Comparison of ENCODE assay signal across 8 cellular contexts in the genomic region with DNA sequence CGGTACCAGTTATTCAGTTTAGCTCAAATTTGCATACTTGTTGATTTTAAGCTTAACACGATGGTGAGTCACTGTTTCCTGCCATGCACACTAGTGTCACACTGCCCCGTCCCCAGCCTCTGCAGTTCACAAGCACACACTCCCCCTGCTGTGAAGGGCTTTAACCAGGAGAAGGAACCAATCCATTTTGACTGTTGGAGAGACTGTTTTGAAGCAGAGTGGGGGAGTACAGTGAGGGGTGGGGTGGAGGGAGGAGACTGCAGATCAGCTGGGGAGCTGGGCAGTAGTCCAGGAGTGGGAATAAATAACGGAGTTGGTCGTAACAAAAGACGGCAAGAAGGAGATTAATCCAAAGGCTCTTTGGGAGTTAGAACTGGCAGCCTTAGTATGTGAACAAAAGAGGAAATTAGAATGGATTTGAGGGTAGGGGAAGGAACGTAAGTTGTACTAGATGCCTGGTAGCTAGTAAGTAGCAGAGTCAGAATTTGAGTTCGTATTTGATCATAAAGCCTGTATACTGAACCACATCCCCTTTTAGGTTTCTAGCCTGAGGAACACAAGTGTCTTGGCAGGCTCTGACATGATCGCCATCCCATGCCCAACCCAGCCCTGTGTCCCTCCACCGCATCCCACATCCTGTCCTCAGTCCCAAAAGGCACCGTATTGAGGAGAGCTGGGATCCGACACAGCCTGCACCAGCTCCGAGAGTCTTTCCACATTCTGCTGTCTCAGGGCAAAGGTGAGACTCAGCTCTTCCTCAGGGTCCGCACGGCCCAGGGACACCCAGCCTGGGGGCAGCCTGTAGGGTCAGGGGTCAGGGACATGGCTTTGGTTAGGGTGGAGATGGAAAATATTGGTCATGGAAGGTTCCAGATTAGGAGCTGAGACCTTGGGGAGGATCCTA. TPM values are rescaled to one million over a fixed set of nuclear protein-coding genes. Genes with fewer than 3 reads are reported as not detected.
DNase-seq lines count a peak whose midpoint lies in the region; ATAC-seq and TF ChIP-seq lines count a peak whose summit lies in the region.

No MANE protein-coding gene starts in this region.

- ATAC-seq in left lobe of liver (peak; percentile 15), HG02840 (IDR thresholded peaks at IDR 0.05; ENCODE audit: low FRiP score, unreplicated experiment) (no peak)

- no peak for TF ChIP-seq CTCF in VCaP (conservative IDR thresholded peaks at IDR 0.05)

- DNase-seq in Daoy (ENCODE audit: low read depth) (peak; percentile 41), HT-29 (ENCODE audit: low spot score) (peak; percentile 33), cerebellum (ENCODE audit: low spot score) (peak; percentile 46), left lobe of liver (ENCODE audit: low spot score) (no peak), T1000 (lab: John Stamatoyannopoulos, UW) (no peak)
- peak; percentile 49 to 58 (median 51) for DNase-seq in stimulated activated CD4-positive, alpha-beta T cell treated with anti-CD3 and anti-CD28 coated beads, TNF-alpha, amount 100 ng/mL, for 24 hours (ENCODE audit: low read depth in 3 of 3)

- H3K27ac ChIP-seq in VCaP = peak overlapping the region; percentile 61

RNA-seq across cellular contexts. Expression of gene TPP1, which starts 0.9 kb away (rescaled TPM):
- total RNA-seq in Daoy (2014; rRNA removed; shearing (Covaris generic)) = 2.5 and 14.9 TPM in 2 replicates
- 40.7 and 52.3 TPM in 2 replicates for total RNA-seq in HT-29 (2014; rRNA removed; shearing (Covaris generic))
- total RNA-seq in cerebellum = 19.1 TPM
- total RNA-seq in left lobe of liver = 62.4 TPM

RNA-seq across cellular contexts. Expression of gene TAF10, which starts 6.4 kb away (rescaled TPM):
- total RNA-seq in Daoy (2014; rRNA removed; shearing (Covaris generic)) = 53.0 and 57.0 TPM in 2 replicates
- total RNA-seq in HT-29 (2014; rRNA removed; shearing (Covaris generic)) = 189 and 243 TPM in 2 replicates
- 11.3 TPM for total RNA-seq in cerebellum
- total RNA-seq in left lobe of liver = 52.5 TPM

RNA-seq across cellular contexts. Expression of gene ILK, which starts 14.8 kb away (rescaled TPM):
- 120 and 140 TPM in 2 replicates for total RNA-seq in Daoy (2014; rRNA removed; shearing (Covaris generic))
- total RNA-seq in HT-29 (2014; rRNA removed; shearing (Covaris generic)) = 150 and 151 TPM in 2 replicates
- total RNA-seq in cerebellum = 45.5 TPM
- 41.1 TPM for total RNA-seq in left lobe of liver

RNA-seq across cellular contexts. Expression of gene RRP8, which starts 15.0 kb away (rescaled TPM):
- total RNA-seq in Daoy (2014; rRNA removed; shearing (Covaris generic)) = 17.4 and 17.9 TPM in 2 replicates
- total RNA-seq in HT-29 (2014; rRNA removed; shearing (Covaris generic)) = 21.4 TPM in 2 replicates
- total RNA-seq in cerebellum (16.9 TPM), left lobe of liver (14.4 TPM)

RNA-seq across cellular contexts. Expression of gene DCHS1, which starts 37.2 kb away (rescaled TPM):
- total RNA-seq in Daoy (2014; rRNA removed; shearing (Covaris generic)) = 0.74 and 1.3 TPM in 2 replicates
- 0.05 and 0.18 TPM in 2 replicates for total RNA-seq in HT-29 (2014; rRNA removed; shearing (Covaris generic))
- total RNA-seq in cerebellum (62.2 TPM), left lobe of liver (2.5 TPM)

Comparison
In these comparisons a context has a peak if more than half of its experiments do, and no peak if none do; other contexts are left out.
1. DNase-seq: peak in Daoy (single experiment), HT-29 (single experiment), cerebellum (single experiment) and stimulated activated CD4-positive, alpha-beta T cell treated with anti-CD3 and anti-CD28 coated beads, TNF-alpha, amount 100 ng/mL, for 24 hours (3 of 3); none in left lobe of liver (single experiment) and T1000 (single experiment).